In the genomic region with DNA sequence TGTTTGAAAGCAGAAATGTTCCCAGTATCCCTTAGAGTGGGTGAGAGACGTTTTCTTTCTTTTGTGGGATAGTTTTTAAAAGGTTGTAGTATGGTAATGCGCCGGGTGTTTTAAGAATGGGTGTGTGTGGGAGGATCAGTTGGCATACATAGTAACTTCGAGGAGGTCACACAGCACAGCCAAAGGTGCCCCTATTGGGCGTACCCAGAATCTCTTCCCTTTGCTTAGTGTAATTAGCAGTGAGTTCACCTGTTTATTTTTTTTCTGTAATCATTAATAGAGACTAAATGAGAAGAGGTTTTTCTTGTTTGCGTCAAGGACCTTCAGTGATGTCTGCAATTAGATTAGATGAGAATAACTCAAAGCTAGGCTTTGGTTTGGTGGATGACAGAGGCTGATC, we compare ENCODE assay signal across 9 cellular contexts. TPM values are rescaled to one million over a fixed set of nuclear protein-coding genes. Genes with fewer than 3 reads are reported as not detected.
DNase-seq lines count a peak whose midpoint lies in the region; ATAC-seq, FAIRE-seq and TF ChIP-seq lines count a peak whose summit lies in the region.
"Had no signal": no experiment of that assay in that cellular context is flagged by ENCODE, and none has a peak within 500 bp of the region (broad histone marks: within the 10 kb centered on the region; RNA-seq: fewer than 3 reads in every experiment).

No MANE protein-coding gene starts in this region.

- ATAC-seq in thoracic aorta (ENCODE audit: insufficient number of reproducible peaks, low FRiP score, low read depth) (no peak), HG02623 (IDR thresholded peaks at IDR 0.05; ENCODE audit: unreplicated experiment) (no peak)

- H3K36me3 ChIP-seq in SJCRH30 = no peaks in the 10 kb centered on the region
- no peaks in the 10 kb centered on the region for H3K36me3 ChIP-seq in thoracic aorta

- H3K27me3 ChIP-seq in SJCRH30 (no peaks in the 10 kb centered on the region), thoracic aorta (replicated peaks; ENCODE audit: insufficient read depth) (no peaks in the 10 kb centered on the region)

- H3K27me3 Mint-ChIP-seq in glutamatergic neuron (ENCODE audit: unreplicated experiment) = peaks cover 4% of the 10 kb centered on the region

- no peak overlapping the region for H3K4me3 Mint-ChIP-seq in glutamatergic neuron (ENCODE audit: unreplicated experiment)

- peaks cover 14% of the 10 kb centered on the region for H3K4me1 Mint-ChIP-seq in glutamatergic neuron (ENCODE audit: low read depth, unreplicated experiment)

- DNase-seq in activated CD8-positive, alpha-beta memory T cell treated with anti-CD3 and anti-CD28 coated beads, Interleukin-2, amount 50 U/mL, for 4 hours = peak; percentile 16
- no peak for DNase-seq in activated CD8-positive, alpha-beta memory T cell treated with anti-CD3 and anti-CD28 coated beads for 24 hours
- peak in 1 of 2 experiments; percentile 28 for DNase-seq in SJCRH30
- DNase-seq in glutamatergic neuron = no peak
- no peak for DNase-seq in thoracic aorta (ENCODE audit: low spot score)
- DNase-seq in RCC 7860 (ENCODE audit: low spot score) = no peak
- DNase-seq in NK-92 (lab: John Stamatoyannopoulos, UW; ENCODE audit: unreplicated experiment) = no peak
- DNase-seq: GDM1 had no signal

- H3K27ac Mint-ChIP-seq in glutamatergic neuron (ENCODE audit: unreplicated experiment) = peak overlapping the region; percentile 95

- TF ChIP-seq CTCF in glutamatergic neuron (IDR thresholded peaks at IDR 0.05; ENCODE audit: partially characterized antibody, unreplicated experiment) (no peak), thoracic aorta (IDR thresholded peaks at IDR 0.05) (no peak)

- H3K4me1 ChIP-seq in SJCRH30 = 0 out of 2 replicates have a peak, but pooled peaks cover 3% of the 10 kb centered on the region
- peaks cover 29 to 43% of the 10 kb centered on the region in 2 donors for H3K4me1 ChIP-seq in thoracic aorta (ENCODE audit: control insufficient read depth in 1 of 2, low read depth in 2 of 2)

- H3K4me3 ChIP-seq in SJCRH30 (peak overlapping the region; percentile 86), thoracic aorta (peak overlapping the region; percentile 95)

- peaks cover 9% of the 10 kb centered on the region for H3K9me3 Mint-ChIP-seq in glutamatergic neuron (ENCODE audit: unreplicated experiment)

- H3K9me3 ChIP-seq in SJCRH30 (replicated peaks) = no peaks in the 10 kb centered on the region
- H3K9me3 ChIP-seq in thoracic aorta = no peaks in the 10 kb centered on the region

- no peaks in the 10 kb centered on the region for H3K36me3 Mint-ChIP-seq in glutamatergic neuron (ENCODE audit: unreplicated experiment)

- H3K27ac ChIP-seq in SJCRH30 (no peak overlapping the region), thoracic aorta (no peak overlapping the region)

- no peak for FAIRE-seq in RCC 7860 (lab: Jason Lieb, UNC)

RNA-seq across cellular contexts. Expression of a gene that starts 1.5 kb away (rescaled TPM):
- 25.4 and 26.2 TPM in 2 replicates for total RNA-seq in SJCRH30 (2014; rRNA removed; shearing (Covaris generic))
- total RNA-seq in glutamatergic neuron (ENCODE audit: unreplicated experiment) = 57.9 TPM
- 10 to 100 TPM in 1 of 2 donors, 1 to 10 TPM in 1; 6.6 to 10.0 TPM for total RNA-seq in thoracic aorta

RNA-seq across cellular contexts. Expression of a gene that starts 3.2 kb away (rescaled TPM):
- 23.7 and 29.7 TPM in 2 replicates for total RNA-seq in SJCRH30 (2014; rRNA removed; shearing (Covaris generic))
- 6.8 TPM for total RNA-seq in glutamatergic neuron (ENCODE audit: unreplicated experiment)
- total RNA-seq in thoracic aorta = 10 to 100 TPM; 12.6 to 15.2 TPM

RNA-seq across cellular contexts. Expression of a gene that starts 40.1 kb away (rescaled TPM):
- 162 and 171 TPM in 2 replicates for total RNA-seq in SJCRH30 (2014; rRNA removed; shearing (Covaris generic))
- total RNA-seq in glutamatergic neuron (ENCODE audit: unreplicated experiment) (168 TPM), thoracic aorta (10 to 100 TPM; 58.1 to 75.3 TPM)
